ENCODE assay signal across 23 cellular contexts in the genomic region with DNA sequence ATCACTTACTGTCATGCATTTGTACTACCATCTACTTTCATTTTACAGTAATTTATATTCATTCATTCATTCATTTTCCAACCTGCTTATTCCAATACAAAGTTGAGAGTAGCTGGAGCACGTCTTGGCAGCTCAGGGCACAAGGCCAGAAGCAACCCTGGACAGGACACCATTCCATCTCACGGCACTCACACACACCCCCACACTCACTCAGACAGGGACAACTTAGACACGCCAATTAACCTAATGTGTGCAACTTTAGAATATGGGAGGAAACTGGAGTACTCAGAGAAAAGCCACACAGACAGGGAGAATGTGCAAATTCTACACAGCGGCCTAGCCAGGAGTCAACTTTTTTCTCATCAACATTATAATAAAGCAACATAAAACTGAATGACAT.
"Had no signal": no experiment of that assay in that cellular context is flagged by ENCODE, and none has a peak within 500 bp of the region (broad histone marks: within the 10 kb centered on the region; RNA-seq: fewer than 3 reads in every experiment).

No MANE protein-coding gene starts in this region.

- H3K4me1 ChIP-seq: right lobe of liver had no signal

- DNase-seq: activated CD4-positive, alpha-beta memory T cell treated with anti-CD3 and anti-CD28 coated beads for 36 hours; activated effector memory CD4-positive, alpha-beta T cell treated with Interleukin-2 at 50 U/mL for 16 hours; activated naive CD4-positive, alpha-beta T cell treated with anti-CD3 and anti-CD28 coated beads for 36 hours; activated T-cell treated with anti-CD3 and anti-CD28 coated beads, Interleukin-2, amount 50 U/mL, for 72 hours; amygdala; cerebellar nuclear complex; cortex of kidney; erythroblast; foreskin keratinocyte; glutamatergic neuron; immature natural killer cell; kidney glomerular epithelial cell; naive B cell; posterior cingulate gyrus; right lobe of liver; stimulated activated CD4-positive, alpha-beta T cell treated with anti-CD3 and anti-CD28 coated beads, Interleukin-2, amount 100 ng/mL, for 24 hours; stimulated activated naive B cell treated with anti-CD40 and anti-IgM and Interleukin-4, amounts not matched to agents 10 μg/mL and 1 μg/mL and 100 μg/mL, for 72 hours; T-helper 1 cell; upper lobe of left lung had no signal

- H3K27ac Mint-ChIP-seq: activated CD4-positive, alpha-beta memory T cell treated with anti-CD3 and anti-CD28 coated beads for 36 hours; activated naive CD4-positive, alpha-beta T cell treated with anti-CD3 and anti-CD28 coated beads for 36 hours; activated T-cell treated with anti-CD3 and anti-CD28 coated beads, Interleukin-2, amount 50 U/mL, for 72 hours; immature natural killer cell; memory B cell; naive B cell; neural progenitor cell; stimulated activated naive B cell treated with anti-CD40 and anti-IgM and Interleukin-4, amounts not matched to agents 10 μg/mL and 1 μg/mL and 100 μg/mL, for 72 hours had no signal

- H3K27ac ChIP-seq: foreskin keratinocyte, hepatocyte, neural progenitor cell, right lobe of liver, skin epidermis, upper lobe of left lung had no signal

- H3K4me1 Mint-ChIP-seq: memory B cell; naive B cell; stimulated activated naive B cell treated with anti-CD40 and anti-IgM and Interleukin-4, amounts not matched to agents 10 μg/mL and 1 μg/mL and 100 μg/mL, for 72 hours had no signal

- H3K9me3 ChIP-seq: right lobe of liver, upper lobe of left lung had no signal

- ATAC-seq: activated T-cell treated with anti-CD3 and anti-CD28 coated beads, Interleukin-2, amount 50 U/mL, for 72 hours; foreskin keratinocyte; right lobe of liver; stimulated activated naive B cell treated with anti-CD40 and anti-IgM and Interleukin-4, amounts not matched to agents 10 μg/mL and 1 μg/mL and 100 μg/mL, for 72 hours had no signal

- H3K36me3 Mint-ChIP-seq: activated CD4-positive, alpha-beta memory T cell treated with anti-CD3 and anti-CD28 coated beads for 36 hours; immature natural killer cell; naive B cell; stimulated activated naive B cell treated with anti-CD40 and anti-IgM and Interleukin-4, amounts not matched to agents 10 μg/mL and 1 μg/mL and 100 μg/mL, for 72 hours had no signal

- H3K27me3 Mint-ChIP-seq: stimulated activated naive B cell treated with anti-CD40 and anti-IgM and Interleukin-4, amounts not matched to agents 10 μg/mL and 1 μg/mL and 100 μg/mL, for 72 hours had no signal

- H3K27me3 ChIP-seq: foreskin keratinocyte, hepatocyte, neural progenitor cell, right lobe of liver, upper lobe of left lung had no signal

- H3K4me3 ChIP-seq: hepatocyte, neural progenitor cell, right lobe of liver, skin epidermis, upper lobe of left lung had no signal

- H3K9me3 Mint-ChIP-seq: activated naive CD4-positive, alpha-beta T cell treated with anti-CD3 and anti-CD28 coated beads for 36 hours; activated T-cell treated with anti-CD3 and anti-CD28 coated beads, Interleukin-2, amount 50 U/mL, for 72 hours; neural progenitor cell had no signal

- H3K4me3 Mint-ChIP-seq: activated CD4-positive, alpha-beta memory T cell treated with anti-CD3 and anti-CD28 coated beads for 36 hours; activated naive CD4-positive, alpha-beta T cell treated with anti-CD3 and anti-CD28 coated beads for 36 hours; activated T-cell treated with anti-CD3 and anti-CD28 coated beads, Interleukin-2, amount 50 U/mL, for 72 hours; immature natural killer cell; memory B cell; naive B cell; neural progenitor cell; stimulated activated naive B cell treated with anti-CD40 and anti-IgM and Interleukin-4, amounts not matched to agents 10 μg/mL and 1 μg/mL and 100 μg/mL, for 72 hours had no signal

- H3K36me3 ChIP-seq: neural progenitor cell, right lobe of liver, upper lobe of left lung had no signal
